26 cellular contexts compared by ENCODE assay signal in the genomic region with DNA sequence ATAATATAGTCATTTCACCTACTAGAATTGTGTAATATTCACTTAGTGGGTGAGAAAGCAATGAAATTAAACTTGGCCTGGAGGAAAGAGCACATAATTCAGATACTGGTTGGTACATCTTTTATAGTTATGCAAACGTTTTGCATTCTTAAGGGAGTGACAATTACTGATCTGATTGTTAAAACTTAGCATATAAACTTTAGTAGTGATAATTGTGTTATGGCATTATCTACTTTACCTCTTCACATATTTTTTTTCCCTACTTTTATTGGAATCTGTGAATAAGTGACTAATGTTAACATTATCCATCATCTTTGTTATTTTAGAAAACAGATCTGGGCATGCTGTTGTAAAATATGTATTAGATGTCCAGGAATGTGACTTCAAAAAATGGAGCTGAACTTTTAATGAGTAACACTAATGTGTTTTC.
DNase-seq lines count a peak whose midpoint lies in the region; FAIRE-seq and TF ChIP-seq lines count a peak whose summit lies in the region.
"Had no signal": no experiment of that assay in that cellular context is flagged by ENCODE, and none has a peak within 500 bp of the region (broad histone marks: within the 10 kb centered on the region; RNA-seq: fewer than 3 reads in every experiment).

No MANE protein-coding gene starts in this region.

- H3K9me1 ChIP-seq in keratinocyte (ENCODE audit: control insufficient read depth, extremely low read depth, insufficient read depth, low read length), result no peaks in the 10 kb centered on the region

- H3K36me3 Mint-ChIP-seq in HFFc6 (ENCODE audit: low read depth) (no peaks in the 10 kb centered on the region), astrocyte (ENCODE audit: low read depth, unreplicated experiment) (no peaks in the 10 kb centered on the region)
- H3K36me3 Mint-ChIP-seq: naive thymus-derived CD4-positive, alpha-beta T cell; stimulated activated effector memory CD8-positive, alpha-beta T cell treated with anti-CD3 and anti-CD28 coated beads, Interleukin-12 subunit alpha, Interleukin-12 subunit beta, amount 100 ng/mL, for 72 hours had no signal

- TF ChIP-seq CTCF in HFFc6 (IDR thresholded peaks at IDR 0.05) (no peak), astrocyte (IDR thresholded peaks at IDR 0.05; ENCODE audit: insufficient read depth, low read depth, low read length) (no peak), keratinocyte (optimal IDR thresholded peaks at IDR 0.05 in 1 of 3, IDR thresholded peaks at IDR 0.05 in 1 of 3, conservative IDR thresholded peaks at IDR 0.05 in 1 of 3; ENCODE audit: extremely low read depth in 1 of 3, insufficient read depth in 2 of 3, low read length in 3 of 3) (no peak)

- DNase-seq in HFFc6, result no peak
- no peak for DNase-seq in astrocyte (ENCODE audit: low read depth)
- DNase-seq in keratinocyte (ENCODE audit: low read depth, low spot score), result peak; percentile 35
- no peak for DNase-seq in C1 segment of cervical spinal cord (lab: John Stamatoyannopoulos, UW)
- no peak for DNase-seq in medulla oblongata (ENCODE audit: extremely low spot score)
- DNase-seq in NCI-H446 (lab: John Stamatoyannopoulos, UW), result no peak
- DNase-seq in NCI-H2171 (lab: John Stamatoyannopoulos, UW), result no peak
- DNase-seq: activated CD4-positive, alpha-beta T cell treated with anti-CD3 and anti-CD28 coated beads for 48 hours; activated naive CD4-positive, alpha-beta T cell treated with anti-CD3 and anti-CD28 coated beads for 36 hours; activated T-cell treated with anti-CD3 and anti-CD28 coated beads, Interleukin-2, amount 50 U/mL, for 24 hours; amygdala; Calu3; caudate nucleus; heart right ventricle; left colon; naive thymus-derived CD4-positive, alpha-beta T cell; NCI-H69; ovary; spleen; stimulated activated CD4-positive, alpha-beta T cell treated with anti-CD3 and anti-CD28 coated beads, Interleukin-2, amount 100 ng/mL, for 48 hours had no signal

- H3K9me3 ChIP-seq in astrocyte (ENCODE audit: insufficient read depth, low read depth, low read length), result no peaks in the 10 kb centered on the region
- H3K9me3 ChIP-seq in keratinocyte (ENCODE audit: control insufficient read depth, low read depth, low read length), result no peaks in the 10 kb centered on the region
- H3K9me3 ChIP-seq: BLaER1 treated with 17β-estradiol and CSF1 and Interleukin-3, amounts not matched to agents 10 nM and 100 nM; heart right ventricle; ovary; spleen; suprapubic skin had no signal

- H4K20me1 ChIP-seq in astrocyte (ENCODE audit: insufficient read depth, low read length), result no peaks in the 10 kb centered on the region
- H4K20me1 ChIP-seq in keratinocyte (ENCODE audit: control insufficient read depth, extremely low read depth, insufficient read depth, low read length), result no peaks in the 10 kb centered on the region
- H4K20me1 ChIP-seq: BLaER1 treated with 17β-estradiol and CSF1 and Interleukin-3, amounts not matched to agents 10 nM and 100 nM had no signal

- H2AFZ ChIP-seq in ACC112 (ENCODE audit: low read length, unreplicated experiment), result no peak overlapping the region
- no peak overlapping the region for H2AFZ ChIP-seq in astrocyte (ENCODE audit: low read depth, low read length)
- no peak overlapping the region for H2AFZ ChIP-seq in keratinocyte (ENCODE audit: control insufficient read depth, low read length)

- dilution Hi-C loops in keratinocyte (cut with MboI; ENCODE audit: extremely low pct_ligation_motif_present, low sequenced_read_pairs), result no loop called here

- H3K79me2 ChIP-seq in ACC112 (ENCODE audit: control insufficient read depth, insufficient read depth, low read length, unreplicated experiment) (no peaks in the 10 kb centered on the region), astrocyte (ENCODE audit: insufficient read depth, low read length) (no peaks in the 10 kb centered on the region), keratinocyte (ENCODE audit: control insufficient read depth, insufficient read depth, low read length) (no peaks in the 10 kb centered on the region)

- peak overlapping the region; percentile 13 for H3K4me2 ChIP-seq in astrocyte (ENCODE audit: low read length)
- H3K4me2 ChIP-seq in keratinocyte (ENCODE audit: control insufficient read depth, extremely low read depth, insufficient read depth, low read depth, low read length), result no peak overlapping the region
- H3K4me2 ChIP-seq: BLaER1 treated with 17β-estradiol and CSF1 and Interleukin-3, amounts not matched to agents 10 nM and 100 nM had no signal

- H3K4me3 ChIP-seq in ACC112 (ENCODE audit: low read depth, low read length), result no peak overlapping the region
- no peak overlapping the region for H3K4me3 ChIP-seq in astrocyte (ENCODE audit: insufficient read depth, low read depth, low read length)
- H3K4me3 ChIP-seq in keratinocyte (ENCODE audit: control insufficient read depth in 2 of 3, extremely low read depth in 1 of 3, insufficient read depth in 2 of 3, low read depth in 1 of 3, low read length in 3 of 3), result no peak overlapping the region
- H3K4me3 ChIP-seq: BLaER1 treated with 17β-estradiol and CSF1 and Interleukin-3, amounts not matched to agents 10 nM and 100 nM; heart right ventricle; K562; ovary; spleen; suprapubic skin had no signal

- peak; percentile 50 for FAIRE-seq in astrocyte (lab: Jason Lieb, UNC)
- no peak for FAIRE-seq in keratinocyte (lab: Jason Lieb, UNC)
- FAIRE-seq: GM19239, K562 had no signal

- H3K4me1 Mint-ChIP-seq in HFFc6 (ENCODE audit: low read depth) (peaks cover 65% of the 10 kb centered on the region), astrocyte (ENCODE audit: low read depth, unreplicated experiment) (peaks cover 25% of the 10 kb centered on the region)
- H3K4me1 Mint-ChIP-seq: naive thymus-derived CD4-positive, alpha-beta T cell; stimulated activated effector memory CD8-positive, alpha-beta T cell treated with anti-CD3 and anti-CD28 coated beads, Interleukin-12 subunit alpha, Interleukin-12 subunit beta, amount 100 ng/mL, for 72 hours had no signal

- no peaks in the 10 kb centered on the region for H3K36me3 ChIP-seq in ACC112 (ENCODE audit: insufficient read depth, low read length)
- H3K36me3 ChIP-seq in astrocyte (ENCODE audit: insufficient read depth, low read length), result no peaks in the 10 kb centered on the region
- no peaks in the 10 kb centered on the region for H3K36me3 ChIP-seq in keratinocyte (ENCODE audit: control insufficient read depth in 2 of 2, extremely low read depth in 1 of 2, insufficient read depth in 2 of 2, low read length in 2 of 2)
- H3K36me3 ChIP-seq: BLaER1 treated with 17β-estradiol and CSF1 and Interleukin-3, amounts not matched to agents 10 nM and 100 nM; heart right ventricle; ovary; spleen; suprapubic skin had no signal

- H3K4me1 ChIP-seq in ACC112 (ENCODE audit: control insufficient read depth, insufficient read depth, low read length, unreplicated experiment) (peaks cover 43% of the 10 kb centered on the region), astrocyte (ENCODE audit: insufficient read depth, low read length) (peaks cover 30% of the 10 kb centered on the region), keratinocyte (ENCODE audit: control insufficient read depth, extremely low read depth, insufficient read depth, low read length) (peaks cover 60% of the 10 kb centered on the region)
- H3K4me1 ChIP-seq: heart right ventricle, spleen had no signal

- H3K27ac ChIP-seq in ACC112 (ENCODE audit: low read depth, low read length) (peak overlapping the region; percentile 84), astrocyte (ENCODE audit: low read depth, low read length) (peak overlapping the region; percentile 51), keratinocyte (ENCODE audit: control insufficient read depth, insufficient read depth, low read length) (peak overlapping the region; percentile 68)
- H3K27ac ChIP-seq: BLaER1 treated with 17β-estradiol and CSF1 and Interleukin-3, amounts not matched to agents 10 nM and 100 nM; heart right ventricle; ovary; spleen; suprapubic skin had no signal

- no peaks in the 10 kb centered on the region for H3K9me3 Mint-ChIP-seq in HFFc6
- no peaks in the 10 kb centered on the region for H3K9me3 Mint-ChIP-seq in astrocyte (ENCODE audit: unreplicated experiment)
- H3K9me3 Mint-ChIP-seq: activated naive CD4-positive, alpha-beta T cell treated with anti-CD3 and anti-CD28 coated beads for 36 hours; activated T-cell treated with anti-CD3 and anti-CD28 coated beads, Interleukin-2, amount 50 U/mL, for 24 hours; stimulated activated effector memory CD8-positive, alpha-beta T cell treated with anti-CD3 and anti-CD28 coated beads, Interleukin-12 subunit alpha, Interleukin-12 subunit beta, amount 100 ng/mL, for 72 hours had no signal

- H3K9ac ChIP-seq in astrocyte (ENCODE audit: low read length) (no peak overlapping the region), keratinocyte (ENCODE audit: control insufficient read depth, extremely low read depth, insufficient read depth, low read length) (no peak overlapping the region)
- H3K9ac ChIP-seq: BLaER1 treated with 17β-estradiol and CSF1 and Interleukin-3, amounts not matched to agents 10 nM and 100 nM had no signal

- no peaks in the 10 kb centered on the region; the same call in 1 of the 2 replicates for H3K27me3 Mint-ChIP-seq in HFFc6 (ENCODE audit: insufficient read depth)
- H3K27me3 Mint-ChIP-seq in astrocyte (ENCODE audit: low read depth, unreplicated experiment), result no peaks in the 10 kb centered on the region
- H3K27me3 Mint-ChIP-seq: activated T-cell treated with anti-CD3 and anti-CD28 coated beads, Interleukin-2, amount 50 U/mL, for 24 hours had no signal

- H3K27me3 ChIP-seq in ACC112 (ENCODE audit: insufficient read depth, low read length) (no peaks in the 10 kb centered on the region), astrocyte (ENCODE audit: insufficient read depth, low read length) (no peaks in the 10 kb centered on the region), keratinocyte (ENCODE audit: control insufficient read depth, extremely low read depth, insufficient read depth, low read length) (no peaks in the 10 kb centered on the region)
- H3K27me3 ChIP-seq: BLaER1 treated with 17β-estradiol and CSF1 and Interleukin-3, amounts not matched to agents 10 nM and 100 nM; heart right ventricle; ovary; spleen; suprapubic skin had no signal

- peak overlapping the region; percentile 42; the same call in 1 of the 2 replicates for H3K27ac Mint-ChIP-seq in HFFc6
- H3K27ac Mint-ChIP-seq in astrocyte (ENCODE audit: unreplicated experiment), result no peak overlapping the region
- H3K27ac Mint-ChIP-seq: activated naive CD4-positive, alpha-beta T cell treated with anti-CD3 and anti-CD28 coated beads for 36 hours; activated T-cell treated with anti-CD3 and anti-CD28 coated beads, Interleukin-2, amount 50 U/mL, for 24 hours; naive thymus-derived CD4-positive, alpha-beta T cell; stimulated activated effector memory CD8-positive, alpha-beta T cell treated with anti-CD3 and anti-CD28 coated beads, Interleukin-12 subunit alpha, Interleukin-12 subunit beta, amount 100 ng/mL, for 72 hours had no signal

- H3K4me3 Mint-ChIP-seq in HFFc6 (peak overlapping the region; percentile 24; the same call in 1 of the 2 replicates), astrocyte (ENCODE audit: unreplicated experiment) (no peak overlapping the region)
- H3K4me3 Mint-ChIP-seq: activated naive CD4-positive, alpha-beta T cell treated with anti-CD3 and anti-CD28 coated beads for 36 hours; activated T-cell treated with anti-CD3 and anti-CD28 coated beads, Interleukin-2, amount 50 U/mL, for 24 hours; naive thymus-derived CD4-positive, alpha-beta T cell; stimulated activated effector memory CD8-positive, alpha-beta T cell treated with anti-CD3 and anti-CD28 coated beads, Interleukin-12 subunit alpha, Interleukin-12 subunit beta, amount 100 ng/mL, for 72 hours had no signal
